ENCODE assay signal across 22 cellular contexts in genomic region chr2:31271851-31272267, GRCh38. TPM values are rescaled to one million over a fixed set of nuclear protein-coding genes. Genes with fewer than 3 reads are reported as not detected.
A peak's percentile ranks its signal among the peaks of the same experiment; 100 is the strongest.
DNase-seq lines count a peak whose midpoint lies in the region; ATAC-seq, FAIRE-seq and TF ChIP-seq lines count a peak whose summit lies in the region.
"Had no signal": no experiment of that assay in that cellular context is flagged by ENCODE, and none has a peak within 500 bp of the region (broad histone marks: within the 10 kb centered on the region; RNA-seq: fewer than 3 reads in every experiment).

No MANE protein-coding gene starts in this region.

- H3K4me1 ChIP-seq in Karpas-422 (ENCODE audit: low read length) (peaks cover 51% of the 10 kb centered on the region), H1 (replicated peaks in 1 of 4; ENCODE audit: control insufficient read depth in 3 of 4, insufficient read depth in 4 of 4, low read length in 3 of 4) (peaks cover 2 to 15% (median 8%) of the 10 kb centered on the region in 4 experiments; a peak in 4 of 7 replicates), mesenchymal stem cell (ENCODE audit: control insufficient read depth, insufficient read depth, low read depth, low read length) (peaks cover 10% of the 10 kb centered on the region), PC-9 (replicated peaks; ENCODE audit: insufficient read depth) (no peaks in the 10 kb centered on the region)
- H3K4me1 ChIP-seq: Peyer's patch, vagina had no signal

- H3K36me3 ChIP-seq in Karpas-422 (ENCODE audit: insufficient read depth, low read length) (0 out of 2 replicates have a peak, but pooled peaks cover 8% of the 10 kb centered on the region), H1 (ENCODE audit: control insufficient read depth in 2 of 4, insufficient read depth in 4 of 4, low read length in 3 of 4) (no peaks in the 10 kb centered on the region), mesenchymal stem cell (ENCODE audit: control insufficient read depth in 1 of 2, insufficient read depth in 2 of 2, low read depth in 1 of 2, low read length in 2 of 2) (peaks cover 4 to 11% of the 10 kb centered on the region in 2 experiments), PC-9 (ENCODE audit: low read depth) (no peaks in the 10 kb centered on the region)
- H3K36me3 ChIP-seq: Peyer's patch, vagina, WERI-Rb-1 had no signal

- TF ChIP-seq POLR2A in H1 (IDR thresholded peaks at IDR 0.05; ENCODE audit: control extremely low read depth in 1 of 2, low read depth in 2 of 2, low read length in 2 of 2): no peak

- no peak for TF ChIP-seq CTCF in H1 (IDR thresholded peaks at IDR 0.05; ENCODE audit: control extremely low read depth in 1 of 3, insufficient read depth in 1 of 3, low read depth in 1 of 3, low read length in 3 of 3)
- TF ChIP-seq CTCF in PC-9 (conservative IDR thresholded peaks at IDR 0.05): no peak

- no peak overlapping the region for H2BK12ac ChIP-seq in H1 (ENCODE audit: low read depth, low read length)
- peak overlapping the region in 1 of 2 experiments; percentile 33 for H2BK12ac ChIP-seq in mesenchymal stem cell (ENCODE audit: low read length in 2 of 2)

- TF ChIP-seq EP300 in H1 (IDR thresholded peaks at IDR 0.05; ENCODE audit: borderline replicate concordance in 1 of 2, low read depth in 2 of 2, low read length in 2 of 2): no peak

- H3K56ac ChIP-seq in H1 (replicated peaks; ENCODE audit: insufficient read length, low read depth, low read length): no peak overlapping the region

- H2AFZ ChIP-seq in Karpas-422 (ENCODE audit: low read length) (no peak overlapping the region), H1 (ENCODE audit: low read length) (peak overlapping the region; percentile 94), mesenchymal stem cell (ENCODE audit: low read depth, low read length) (no peak overlapping the region), PC-9 (no peak overlapping the region)

- H2BK120ac ChIP-seq in H1 (replicated peaks; ENCODE audit: low read depth, low read length) (no peak overlapping the region), mesenchymal stem cell (ENCODE audit: low read depth, low read length) (no peak overlapping the region)

- no peak for TF ChIP-seq RAD21 in H1 (IDR thresholded peaks at IDR 0.05 in 1 of 2, conservative IDR thresholded peaks at IDR 0.05 in 1 of 2; ENCODE audit: low read depth in 2 of 2, low read length in 2 of 2)

- H2BK20ac ChIP-seq in H1 (ENCODE audit: low read length): no peak overlapping the region

- H3K9ac ChIP-seq in Karpas-422 (ENCODE audit: low read length) (no peak overlapping the region), H1 (replicated peaks in 1 of 4; ENCODE audit: extremely low read depth in 1 of 4, low read depth in 3 of 4, low read length in 3 of 4) (no peak overlapping the region), mesenchymal stem cell (ENCODE audit: low read length) (no peak overlapping the region)

- H2BK5ac ChIP-seq in H1 (ENCODE audit: low read depth, low read length): no peak overlapping the region
- no peak overlapping the region for H2BK5ac ChIP-seq in mesenchymal stem cell (ENCODE audit: low read depth, low read length, poor library complexity, severe bottlenecking)

- intact Hi-C loops in PC-9 (cut with micrococcal nuclease; ENCODE audit: unreplicated experiment): no loop called here

- H4K5ac ChIP-seq in H1 (ENCODE audit: insufficient read length, low read depth, low read length): no peak overlapping the region

- H3K4me3 ChIP-seq in Karpas-422 (ENCODE audit: low read length): no peak overlapping the region
- H3K4me3 ChIP-seq in H1 (ENCODE audit: extremely low read depth in 1 of 4, insufficient read depth in 2 of 4, low read depth in 3 of 4, low read length in 4 of 4): no peak overlapping the region
- H3K4me3 ChIP-seq in mesenchymal stem cell (ENCODE audit: insufficient read depth in 1 of 2, low read depth in 1 of 2, low read length in 2 of 2): no peak overlapping the region
- no peak overlapping the region for H3K4me3 ChIP-seq in PC-9
- H3K4me3 ChIP-seq: Peyer's patch, vagina had no signal

- no peaks in the 10 kb centered on the region for H3F3A ChIP-seq in PC-9 (ENCODE audit: insufficient read depth, low read depth)

- H3K9me2 ChIP-seq in Karpas-422 (replicated peaks; ENCODE audit: insufficient read depth, low read length) (no peaks in the 10 kb centered on the region), PC-9 (ENCODE audit: insufficient read depth) (no peaks in the 10 kb centered on the region)

- H3K27me3 ChIP-seq in Karpas-422 (ENCODE audit: low read length): no peaks in the 10 kb centered on the region
- H3K27me3 ChIP-seq in H1 (replicated peaks in 1 of 4; ENCODE audit: control insufficient read depth in 3 of 4, extremely low read depth in 1 of 4, insufficient read depth in 3 of 4, low read length in 3 of 4): no peaks in the 10 kb centered on the region
- H3K27me3 ChIP-seq in mesenchymal stem cell (ENCODE audit: control insufficient read depth in 1 of 2, insufficient read depth in 1 of 2, low read length in 2 of 2): peaks cover 0 to 13% of the 10 kb centered on the region in 2 experiments
- no peaks in the 10 kb centered on the region for H3K27me3 ChIP-seq in PC-9 (ENCODE audit: insufficient read depth, low read depth)
- H3K27me3 ChIP-seq: Peyer's patch, vagina had no signal

- no peak overlapping the region for H2AK5ac ChIP-seq in H1 (ENCODE audit: low read depth, low read length)
- no peak overlapping the region for H2AK5ac ChIP-seq in mesenchymal stem cell (ENCODE audit: low read length, severe bottlenecking)

- POLR2A ChIA-PET in H1 (lab: Charles Lee; ENCODE audit: partially characterized antibody) (no interaction called here), PC-9 (lab: Charles Lee; ENCODE audit: unreplicated experiment) (interaction anchor here (0.6 kb wide), 1 partner anchor 9 kb away, joined by 3 read pairs; no protein-coding TSS in a partner anchor)

- no peak overlapping the region for H3K4me2 ChIP-seq in Karpas-422 (ENCODE audit: low read depth, low read length, poor library complexity, severe bottlenecking)
- H3K4me2 ChIP-seq in H1 (ENCODE audit: insufficient read depth in 1 of 2, low read depth in 2 of 2, low read length in 2 of 2): no peak overlapping the region
- H3K4me2 ChIP-seq in mesenchymal stem cell (ENCODE audit: low read length, poor library complexity, severe bottlenecking): no peak overlapping the region
- no peak overlapping the region for H3K4me2 ChIP-seq in PC-9

- no peaks in the 10 kb centered on the region for H3K79me1 ChIP-seq in H1 (ENCODE audit: low read depth, low read length)
- H3K79me1 ChIP-seq in mesenchymal stem cell (replicated peaks; ENCODE audit: low read length, poor library complexity, severe bottlenecking): no peaks in the 10 kb centered on the region

- H4K91ac ChIP-seq in H1 (replicated peaks; ENCODE audit: insufficient read length, low read length) (no peak overlapping the region), mesenchymal stem cell (ENCODE audit: low read length) (no peak overlapping the region)

- CTCF ChIA-PET in H1 (lab: Charles Lee; ENCODE audit: partially characterized antibody) (no interaction called here), PC-9 (lab: Charles Lee) (no interaction called here)

- no peaks in the 10 kb centered on the region for H3K23me2 ChIP-seq in H1 (ENCODE audit: low read depth, low read length)

- H3K23ac ChIP-seq in H1 (ENCODE audit: insufficient read length): no peak overlapping the region
- H3K23ac ChIP-seq in mesenchymal stem cell (ENCODE audit: low read length in 2 of 2): no peak overlapping the region

- H4K8ac ChIP-seq in H1 (ENCODE audit: extremely low read depth, insufficient read depth, low read length): no peak overlapping the region
- no peak overlapping the region for H4K8ac ChIP-seq in mesenchymal stem cell (ENCODE audit: low read length)

- no peaks in the 10 kb centered on the region; the same call in 1 of the 2 replicates for H4K20me1 ChIP-seq in Karpas-422 (ENCODE audit: insufficient read depth, low read depth, low read length)
- peaks cover 0 to 1% of the 10 kb centered on the region in 2 experiments for H4K20me1 ChIP-seq in H1 (replicated peaks in 1 of 2; ENCODE audit: control insufficient read depth in 1 of 2, insufficient read depth in 2 of 2, low read length in 2 of 2)
- H4K20me1 ChIP-seq in PC-9 (ENCODE audit: insufficient read depth): no peaks in the 10 kb centered on the region

- no peak for ATAC-seq in GM18502 (IDR thresholded peaks at IDR 0.05; ENCODE audit: poor library complexity, unreplicated experiment)
- no peak for ATAC-seq in HG02759 (IDR thresholded peaks at IDR 0.05; ENCODE audit: unreplicated experiment)
- ATAC-seq: activated T-cell treated with anti-CD3 and anti-CD28 coated beads, Interleukin-2, amount 50 U/mL, for 4 hours; left cardiac atrium had no signal

- H3K9me3 ChIP-seq in Karpas-422 (ENCODE audit: low read length): no peaks in the 10 kb centered on the region
- H3K9me3 ChIP-seq in H1 (ENCODE audit: insufficient read depth in 2 of 2, low read depth in 1 of 2, low read length in 1 of 2): no peaks in the 10 kb centered on the region
- H3K9me3 ChIP-seq in mesenchymal stem cell (ENCODE audit: control insufficient read depth, low read length): no peaks in the 10 kb centered on the region
- H3K9me3 ChIP-seq in PC-9 (ENCODE audit: insufficient read depth, low read depth): no peaks in the 10 kb centered on the region
- H3K9me3 ChIP-seq: Peyer's patch, vagina had no signal

- DNase-seq in DMS53 treated with DMSO at 0.1 percent for 48 hours (lab: John Stamatoyannopoulos, UW; ENCODE audit: unreplicated experiment) (peak; percentile 11), Karpas-422 (peak; percentile 66), H1 (ENCODE audit: low read depth in 1 of 2, low spot score in 2 of 2) (no peak), mesenchymal stem cell (peak; percentile 73), NCI-H345 (lab: John Stamatoyannopoulos, UW) (no peak), PC-9 (no peak)
- DNase-seq: activated CD4-positive, alpha-beta memory T cell treated with anti-CD3 and anti-CD28 coated beads for 36 hours; activated T-cell treated with anti-CD3 and anti-CD28 coated beads, Interleukin-2, amount 50 U/mL, for 4 hours; Calu3; GOT3; hypothalamus; Kasumi-1; left cardiac atrium; NCI-H1417; NCI-H774; Peyer's patch; retina; T-helper 1 cell; WERI-Rb-1 had no signal

- peak; percentile 13 for FAIRE-seq in H1 (lab: Jason Lieb, UNC)

- BruUV-seq in PC-9 (replicated peaks; lab: Mats Ljungman, UMichigan): no TSS peak

- H2BK15ac ChIP-seq in H1 (ENCODE audit: low read length) (no peak overlapping the region), mesenchymal stem cell (ENCODE audit: low read depth, poor library complexity, severe bottlenecking) (no peak overlapping the region)

- no peak overlapping the region for H3K4ac ChIP-seq in H1 (replicated peaks; ENCODE audit: insufficient read length, low read depth, low read length)
- peak overlapping the region; percentile 9 to 26 for H3K4ac ChIP-seq in mesenchymal stem cell (ENCODE audit: low read depth in 1 of 2, low read length in 2 of 2)

- 100% methylated on average over 2 of the region's 4 CpGs; no CpG with 5 or more reads in 1 of the 2 experiments for WGBS in H1 (ENCODE audit: extremely low coverage in 1 of 2, insufficient coverage in 1 of 2, insufficient read length in 1 of 2, insufficient replicate concordance in 2 of 2, low coverage in 1 of 2, low lambda C conversion rate in 2 of 2, missing lambda C conversion rate in 1 of 2), 2 experiments
- WGBS in mesenchymal stem cell: 55% methylated on average over 4 of the region's 4 CpGs

- H3K18ac ChIP-seq in H1 (ENCODE audit: extremely low read depth, low read length): no peak overlapping the region
- H3K18ac ChIP-seq in mesenchymal stem cell (ENCODE audit: low read depth in 1 of 2, low read length in 2 of 2): peak overlapping the region; percentile 28 to 56

- H3K79me2 ChIP-seq in Karpas-422 (ENCODE audit: low read length): no peaks in the 10 kb centered on the region
- no peaks in the 10 kb centered on the region for H3K79me2 ChIP-seq in H1 (ENCODE audit: control insufficient read depth in 1 of 2, insufficient read depth in 2 of 2, low read length in 2 of 2)
- H3K79me2 ChIP-seq in PC-9 (ENCODE audit: low read depth): no peaks in the 10 kb centered on the region

- no peak overlapping the region for H3K27ac ChIP-seq in Karpas-422 (ENCODE audit: low read length)
- no peak overlapping the region for H3K27ac ChIP-seq in H1 (ENCODE audit: low read depth, low read length)
- H3K27ac ChIP-seq in mesenchymal stem cell (ENCODE audit: low read length, poor library complexity, severe bottlenecking): no peak overlapping the region
- no peak overlapping the region for H3K27ac ChIP-seq in PC-9
- H3K27ac ChIP-seq: Peyer's patch, vagina, WERI-Rb-1 had no signal

- H3K14ac ChIP-seq in H1 (ENCODE audit: insufficient read length) (no peak overlapping the region), mesenchymal stem cell (ENCODE audit: low read length in 2 of 2) (no peak overlapping the region)

RNA-seq across cellular contexts. Expression of gene EHD3, which starts 37.9 kb away (rescaled TPM):
- total RNA-seq in Karpas-422 (2014; rRNA removed; shearing (Covaris generic); ENCODE audit: low replicate concordance): 152 and 200 TPM in 2 replicates
- total RNA-seq in H1 (2021; fragmentation: NEBNext Ultra II Directional; extraction: Animal tissue kit (Norgen Biotek cat#: 25700)): 12.0 TPM in 2 replicates
- polyA plus RNA-seq in H1 (2011; rRNA removed): 9.3 and 10.2 TPM in 2 replicates
- polyA plus RNA-seq in H1 (2011; cell fraction: cytosol; rRNA removed): 10.8 TPM
- polyA plus RNA-seq in H1 (2011; cell fraction: nucleus; rRNA removed): 8.1 TPM
- 9.2 to 9.9 TPM (median 9.7 TPM) in 4 replicates for polyA plus RNA-seq in H1 (2012, experiment 1 of 2)
- polyA plus RNA-seq in H1 (2012, experiment 2 of 2): 7.2 TPM
- 4.8 TPM for polyA plus RNA-seq in H1 (2013, experiment 1 of 2)
- polyA plus RNA-seq in H1 (2013, experiment 2 of 2): 4.9 TPM
- polyA minus RNA-seq in H1 (2011; rRNA and poly(A)+ RNA removed): 15.0 and 18.2 TPM in 2 replicates
- 8.7 TPM for polyA minus RNA-seq in H1 (2011; cell fraction: cytosol; rRNA and poly(A)+ RNA removed)
- 8.3 TPM for polyA minus RNA-seq in H1 (2011; cell fraction: nucleus; rRNA and poly(A)+ RNA removed)
- polyA plus RNA-seq in mesenchymal stem cell (2013, experiment 1 of 2): 63.7 TPM
- 62.4 TPM for polyA plus RNA-seq in mesenchymal stem cell (2013, experiment 2 of 2)
- 1.8 and 1.9 TPM in 2 replicates for total RNA-seq in PC-9 (2021)

RNA-seq across cellular contexts. Expression of gene CAPN14, which starts 54.5 kb away (rescaled TPM):
- 2.0 and 2.6 TPM in 2 replicates for total RNA-seq in Karpas-422 (2014; rRNA removed; shearing (Covaris generic); ENCODE audit: low replicate concordance)
- total RNA-seq in H1 (2021; fragmentation: NEBNext Ultra II Directional; extraction: Animal tissue kit (Norgen Biotek cat#: 25700)): 0.07 and 0.08 TPM in 2 replicates
- polyA plus RNA-seq in H1 (2011; rRNA removed): 0.05 TPM in 1 of 2 replicates, not detected in the other
- polyA plus RNA-seq in H1 (2011; cell fraction: cytosol; rRNA removed): 0.08 TPM
- 0.07 TPM for polyA plus RNA-seq in H1 (2011; cell fraction: nucleus; rRNA removed)
- polyA plus RNA-seq in H1 (2012, experiment 1 of 2): 0.05 to 0.08 TPM (median 0.05 TPM) in 3 of 4 replicates, not detected in the other
- polyA plus RNA-seq in H1 (2012, experiment 2 of 2): not detected
- 0.06 TPM for polyA plus RNA-seq in H1 (2013, experiment 1 of 2)
- 0.04 TPM for polyA plus RNA-seq in H1 (2013, experiment 2 of 2)
- polyA minus RNA-seq in H1 (2011; rRNA and poly(A)+ RNA removed): 0.09 and 0.12 TPM in 2 replicates
- polyA minus RNA-seq in H1 (2011; cell fraction: cytosol; rRNA and poly(A)+ RNA removed): not detected
- polyA minus RNA-seq in H1 (2011; cell fraction: nucleus; rRNA and poly(A)+ RNA removed): 0.30 TPM
- polyA plus RNA-seq in mesenchymal stem cell (2013, experiment 1 of 2): 0.07 TPM
- 0.04 TPM for polyA plus RNA-seq in mesenchymal stem cell (2013, experiment 2 of 2)
- total RNA-seq in PC-9 (2021): 0.35 TPM in 2 replicates

Comparison
In these comparisons a context has a peak if more than half of its experiments do, and no peak if none do; other contexts are left out.
1. DNase-seq: peak in DMS53 treated with DMSO at 0.1 percent for 48 hours (single experiment), Karpas-422 (single experiment) and mesenchymal stem cell (single experiment); none in H1 (0 of 2), NCI-H345 (single experiment) and PC-9 (0 of 2).
2. RNA of gene EHD3, which starts 37.9 kb away (total RNA-seq): 152 to 200 TPM in Karpas-422; 12.0 TPM in H1 and 1.8 to 1.9 TPM in PC-9; every median in the first group is over 10 times any median in the second.